In the genomic region with DNA sequence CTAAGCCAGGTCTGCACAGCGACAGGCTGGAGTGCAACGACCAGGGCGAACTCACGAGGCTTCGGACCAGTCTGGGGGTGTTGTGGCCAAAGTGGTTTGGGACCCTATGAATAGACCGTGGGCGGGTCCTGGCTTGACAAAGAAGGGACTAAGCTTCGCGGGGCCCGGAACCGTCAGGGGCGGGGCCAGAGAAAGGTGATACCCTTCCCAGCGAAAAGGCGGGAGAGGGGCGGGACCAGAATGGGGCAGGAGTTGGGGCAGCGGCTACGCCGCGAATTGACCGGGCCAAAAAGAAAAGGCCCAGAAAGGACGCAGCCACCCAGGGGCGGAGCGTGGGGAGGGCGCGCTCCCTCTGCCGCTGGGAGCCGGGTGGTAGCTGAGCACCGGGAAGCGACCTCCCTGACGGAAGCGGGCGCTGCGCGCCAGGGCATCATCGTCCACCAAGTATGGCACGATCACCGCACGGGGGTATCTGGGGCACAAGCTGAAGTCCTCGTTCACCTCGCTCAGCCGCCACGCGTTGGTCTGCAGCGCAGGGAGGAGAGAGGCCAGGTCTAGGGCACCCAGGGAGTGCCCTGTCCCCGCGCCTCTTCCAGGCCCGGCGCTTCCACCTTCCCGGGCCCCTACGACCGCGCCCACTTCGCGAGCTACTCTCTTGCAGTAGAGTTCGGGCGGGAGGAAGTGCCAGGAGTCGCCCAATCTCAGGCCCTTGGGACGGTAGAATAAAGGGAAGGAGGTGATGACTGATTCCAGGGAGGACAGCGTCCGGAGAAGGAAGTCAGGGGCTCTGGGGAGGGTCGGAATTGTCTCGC, we compare ENCODE assay signal across 8 cellular contexts. TPM values are rescaled to one million over a fixed set of nuclear protein-coding genes. Genes with fewer than 3 reads are reported as not detected.
A peak's percentile ranks its signal among the peaks of the same experiment; 100 is the strongest.
DNase-seq lines count a peak whose midpoint lies in the region; ATAC-seq and TF ChIP-seq lines count a peak whose summit lies in the region.

No MANE protein-coding gene starts in this region.

- H3K9me3 ChIP-seq in NT2/D1 (ENCODE audit: insufficient read depth, low read length): no peaks in the 10 kb centered on the region
- no peaks in the 10 kb centered on the region for H3K9me3 ChIP-seq in uterus

- no peaks in the 10 kb centered on the region for H3K27me3 Mint-ChIP-seq in natural killer cell (ENCODE audit: low read depth in 2 of 2)

- H3K4me3 Mint-ChIP-seq in natural killer cell: peak overlapping the region; percentile 89

- TF ChIP-seq CTCF in foreskin fibroblast (IDR thresholded peaks at IDR 0.05; ENCODE audit: low read depth, low read length) (no peak), natural killer cell (IDR thresholded peaks at IDR 0.05) (no peak), uterus (IDR thresholded peaks at IDR 0.05) (peak; percentile 27 to 43 (median 38))

- peaks cover 9% of the 10 kb centered on the region for H3K36me3 ChIP-seq in NT2/D1 (ENCODE audit: insufficient read depth, insufficient read length, low read length)
- no peaks in the 10 kb centered on the region for H3K36me3 ChIP-seq in uterus

- TF ChIP-seq POLR2A in uterus (IDR thresholded peaks at IDR 0.05): peak; percentile 57 to 83

- H3K4me1 ChIP-seq in NT2/D1 (ENCODE audit: insufficient read depth, insufficient read length) (peaks cover 9% of the 10 kb centered on the region), uterus (peaks cover 0 to 6% of the 10 kb centered on the region in 2 donors)

- peak overlapping the region; percentile 89 for H3K9ac ChIP-seq in NT2/D1 (ENCODE audit: insufficient read length, low read depth)

- DNase-seq in DMS153 (lab: John Stamatoyannopoulos, UW): peak; percentile 97
- DNase-seq in NT2/D1 (ENCODE audit: low read depth, low spot score): no peak
- DNase-seq in activated effector memory CD4-positive, alpha-beta T cell treated with anti-CD3 and anti-CD28 coated beads, Interleukin-2, amount 50 U/mL, for 16 hours: peak; percentile 85
- peak; percentile 57 to 82 for DNase-seq in foreskin fibroblast
- DNase-seq in natural killer cell: peak; percentile 33
- DNase-seq in uterus: peak; percentile 79 to 84

- peak overlapping the region in 1 of 2 donors; percentile 85 for H3K27ac Mint-ChIP-seq in natural killer cell

- H3K4me1 Mint-ChIP-seq in natural killer cell: peaks cover 0 to 25% of the 10 kb centered on the region in 2 donors

- peak; percentile 39 for ATAC-seq in HG03342 (IDR thresholded peaks at IDR 0.05; ENCODE audit: unreplicated experiment)
- ATAC-seq in natural killer cell: peak; percentile 57 to 73 (median 58)
- no peak for ATAC-seq in GM18861 (IDR thresholded peaks at IDR 0.05; ENCODE audit: unreplicated experiment)

- no peaks in the 10 kb centered on the region for H3K36me3 Mint-ChIP-seq in natural killer cell

- intact Hi-C loops in natural killer cell (cut with micrococcal nuclease) (no loop called here), uterus (cut with DNase I; ENCODE audit: low total_unique reads) (loop anchor here (10.0 kb wide), 1 partner anchor 74 kb away; no protein-coding TSS in a partner anchor)

- H3K9me3 Mint-ChIP-seq in natural killer cell: no peaks in the 10 kb centered on the region

- peak overlapping the region; percentile 68 for H3K4me3 ChIP-seq in NT2/D1 (ENCODE audit: insufficient read length, low read depth)
- H3K4me3 ChIP-seq in foreskin fibroblast (ENCODE audit: low read depth in 1 of 2, low read length in 2 of 2): peak overlapping the region; percentile 67 to 68
- peak overlapping the region; percentile 60 to 68 for H3K4me3 ChIP-seq in uterus

- peak overlapping the region; percentile 79 to 85 for H3K27ac ChIP-seq in uterus

- H3K27me3 ChIP-seq in NT2/D1 (ENCODE audit: insufficient read depth, insufficient read length): no peaks in the 10 kb centered on the region
- H3K27me3 ChIP-seq in uterus: no peaks in the 10 kb centered on the region

RNA-seq across cellular contexts. Expression of a gene that starts 6.7 kb away (rescaled TPM):
- total RNA-seq in natural killer cell: 1 to 10 TPM in 1 of 3 donors, under 1 TPM in 2; 0.54 to 1.3 (median 0.80) TPM
- 10 to 100 TPM in 2 of 4 donors, 1 to 10 TPM in 1, not detected in 1; 1.2 to 29.0 (median 13.1) TPM for total RNA-seq in uterus

RNA-seq across cellular contexts. Expression of a gene that starts 10.7 kb away (rescaled TPM):
- total RNA-seq in natural killer cell: 100 to 1,000 TPM; 180 to 227 (median 215) TPM
- total RNA-seq in uterus: 1 to 10 TPM in 3 of 4 donors, under 1 TPM in 1; 0.26 to 2.0 (median 1.4) TPM

RNA-seq across cellular contexts. Expression of a gene that starts 18.1 kb away (rescaled TPM):
- total RNA-seq in natural killer cell (100 to 1,000 TPM; 107 to 126 (median 110) TPM), uterus (100 to 1,000 TPM; 111 to 246 (median 143) TPM)

RNA-seq across cellular contexts. Expression of a gene that starts 18.2 kb away (rescaled TPM):
- total RNA-seq in natural killer cell: 10 to 100 TPM; 22.2 to 27.1 (median 24.7) TPM
- total RNA-seq in uterus: 10 to 100 TPM in 3 of 4 donors, under 1 TPM in 1; 0.59 to 40.8 (median 13.5) TPM

RNA-seq across cellular contexts. Expression of a gene that starts 31.5 kb away (rescaled TPM):
- total RNA-seq in natural killer cell: not detected
- total RNA-seq in uterus: under 1 TPM in 2 of 4 donors, not detected in 2; 0.26 to 0.62 TPM

Comparison
In these comparisons a context has a peak if more than half of its experiments do, and no peak if none do; other contexts are left out.
1. CTCF ChIP-seq: peak in uterus (4 of 4); none in foreskin fibroblast (single experiment) and natural killer cell (single experiment).
2. RNA of a gene that starts 10.7 kb away (total RNA-seq): 180 to 227 TPM in natural killer cell; 0.26 to 2.0 TPM in uterus; every median in the first group is over 10 times any median in the second.
3. Peak in every context shown above with its lines, with median percentiles within 50 percentile points of each other: H3K4me3 ChIP-seq.